Comparison of ENCODE assay signal across 8 cellular contexts in the genomic region with DNA sequence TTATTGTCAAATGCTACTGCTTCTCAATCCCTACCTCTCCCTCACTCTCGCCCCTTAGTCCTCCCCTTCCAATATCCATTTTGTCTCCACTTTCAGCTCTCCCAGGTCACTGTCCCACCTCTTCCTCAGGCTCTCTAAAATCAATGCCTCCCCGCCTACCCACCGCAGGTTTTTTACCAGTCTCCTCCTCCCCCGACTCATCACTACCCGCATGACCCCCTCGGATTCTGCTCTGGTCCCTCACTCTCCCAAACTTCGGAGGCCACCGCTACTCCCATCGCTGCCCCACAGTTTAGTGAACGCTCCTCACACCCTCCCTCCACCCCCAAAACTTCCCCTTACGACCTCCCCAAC. TPM values are rescaled to one million over a fixed set of nuclear protein-coding genes. Genes with fewer than 3 reads are reported as not detected.
DNase-seq lines count a peak whose midpoint lies in the region; ATAC-seq and TF ChIP-seq lines count a peak whose summit lies in the region.

No MANE protein-coding gene starts in this region.

- no peaks in the 10 kb centered on the region for H3K27me3 Mint-ChIP-seq in activated T-cell treated with anti-CD3 and anti-CD28 coated beads, Interleukin-2, amount 50 U/mL, for 72 hours (ENCODE audit: low read depth)
- no peaks in the 10 kb centered on the region for H3K27me3 Mint-ChIP-seq in progenitor cell of endocrine pancreas

- peak overlapping the region; percentile 98 for H3K4me2 ChIP-seq in KMS-11

- peaks cover 28% of the 10 kb centered on the region for H3K4me1 ChIP-seq in KMS-11 (ENCODE audit: low read depth, poor library complexity, severe bottlenecking)

- H3K27me3 ChIP-seq in KMS-11 (ENCODE audit: insufficient read depth, low read depth) = no peaks in the 10 kb centered on the region

- peak overlapping the region; percentile 98 for H2AFZ ChIP-seq in KMS-11 (ENCODE audit: low read depth)

- no peak overlapping the region for H3K4me3 ChIP-seq in KMS-11 (IDR thresholded peaks at IDR 0.05; ENCODE audit: insufficient read depth, low read depth, low read length)

- no peaks in the 10 kb centered on the region for H3K9me3 Mint-ChIP-seq in activated T-cell treated with anti-CD3 and anti-CD28 coated beads, Interleukin-2, amount 50 U/mL, for 72 hours
- no peaks in the 10 kb centered on the region for H3K9me3 Mint-ChIP-seq in progenitor cell of endocrine pancreas (ENCODE audit: low read depth)

- H3K79me2 ChIP-seq in KMS-11 (ENCODE audit: insufficient read depth, low read depth) = peaks cover 50% of the 10 kb centered on the region

- peak overlapping the region; percentile 100 for H3K27ac Mint-ChIP-seq in activated T-cell treated with anti-CD3 and anti-CD28 coated beads, Interleukin-2, amount 50 U/mL, for 72 hours
- H3K27ac Mint-ChIP-seq in progenitor cell of endocrine pancreas = peak overlapping the region; percentile 94

- no peaks in the 10 kb centered on the region for H4K20me1 ChIP-seq in KMS-11 (ENCODE audit: insufficient read depth)

- peak; percentile 18 to 21 for ATAC-seq in activated T-cell treated with anti-CD3 and anti-CD28 coated beads, Interleukin-2, amount 50 U/mL, for 72 hours (replicated peaks in 1 of 2)

- DNase-seq in NCI-H524 (lab: John Stamatoyannopoulos, UW) = peak; percentile 55 to 74
- no peak for DNase-seq in NCI-H524 treated with DMSO at 0.1 percent for 48 hours (lab: John Stamatoyannopoulos, UW)
- DNase-seq in activated T-cell treated with anti-CD3 and anti-CD28 coated beads, Interleukin-2, amount 50 U/mL, for 72 hours = peak; percentile 54 to 60
- peak; percentile 28 for DNase-seq in glomerular visceral epithelial cell (ENCODE audit: extremely low spot score)
- no peak for DNase-seq in progenitor cell of endocrine pancreas (ENCODE audit: low spot score, unreplicated experiment)
- no peak for DNase-seq in mesenteric fat pad (ENCODE audit: low spot score)
- no peak for DNase-seq in COR-L47 (lab: John Stamatoyannopoulos, UW)

- peak overlapping the region; percentile 84 for H3K9ac ChIP-seq in KMS-11

- no peaks in the 10 kb centered on the region for H3K36me3 ChIP-seq in KMS-11 (ENCODE audit: insufficient read depth)

- peaks cover 51% of the 10 kb centered on the region for H3K4me1 Mint-ChIP-seq in activated T-cell treated with anti-CD3 and anti-CD28 coated beads, Interleukin-2, amount 50 U/mL, for 72 hours (ENCODE audit: low read depth)
- peaks cover 16% of the 10 kb centered on the region for H3K4me1 Mint-ChIP-seq in progenitor cell of endocrine pancreas (ENCODE audit: low read depth)

- H3K27ac ChIP-seq in KMS-11 = peak overlapping the region; percentile 45

- H3K36me3 Mint-ChIP-seq in activated T-cell treated with anti-CD3 and anti-CD28 coated beads, Interleukin-2, amount 50 U/mL, for 72 hours (ENCODE audit: insufficient read depth in 2 of 2) = peaks cover 5 to 12% of the 10 kb centered on the region in 2 donors
- H3K36me3 Mint-ChIP-seq in progenitor cell of endocrine pancreas (ENCODE audit: insufficient read depth) = no peaks in the 10 kb centered on the region

- no peak for TF ChIP-seq CTCF in KMS-11 (conservative IDR thresholded peaks at IDR 0.05; ENCODE audit: low read depth, low read length)
- TF ChIP-seq CTCF in progenitor cell of endocrine pancreas (IDR thresholded peaks at IDR 0.05; ENCODE audit: unreplicated experiment) = no peak

- H3K4me3 Mint-ChIP-seq in activated T-cell treated with anti-CD3 and anti-CD28 coated beads, Interleukin-2, amount 50 U/mL, for 72 hours = peak overlapping the region; percentile 89 to 100
- H3K4me3 Mint-ChIP-seq in progenitor cell of endocrine pancreas (ENCODE audit: low read depth) = peak overlapping the region; percentile 95

RNA-seq across cellular contexts. Expression of gene CRLF3, which starts 0.5 kb away (rescaled TPM):
- 10 to 100 TPM; 51.7 to 60.7 TPM for total RNA-seq in activated T-cell treated with anti-CD3 and anti-CD28 coated beads, Interleukin-2, amount 50 U/mL, for 72 hours
- 11.3 and 13.5 TPM in 2 replicates for total RNA-seq in progenitor cell of endocrine pancreas
- total RNA-seq in mesenteric fat pad = 15.3 TPM

RNA-seq across cellular contexts. Expression of gene ATAD5, which starts 7.8 kb away (rescaled TPM):
- total RNA-seq in activated T-cell treated with anti-CD3 and anti-CD28 coated beads, Interleukin-2, amount 50 U/mL, for 72 hours = 10 to 100 TPM; 34.4 to 35.7 TPM
- total RNA-seq in progenitor cell of endocrine pancreas (13.4 and 14.0 TPM in 2 replicates), mesenteric fat pad (1.0 TPM)

Comparison
In these comparisons a context has a peak if more than half of its experiments do, and no peak if none do; other contexts are left out.
1. DNase-seq: peak in NCI-H524 (2 of 2), activated T-cell treated with anti-CD3 and anti-CD28 coated beads, Interleukin-2, amount 50 U/mL, for 72 hours (2 of 2) and glomerular visceral epithelial cell (single experiment); none in NCI-H524 treated with DMSO at 0.1 percent for 48 hours (single experiment), progenitor cell of endocrine pancreas (single experiment), mesenteric fat pad (single experiment) and COR-L47 (single experiment).